ENCODE assay signal across 8 cellular contexts in the genomic region with DNA sequence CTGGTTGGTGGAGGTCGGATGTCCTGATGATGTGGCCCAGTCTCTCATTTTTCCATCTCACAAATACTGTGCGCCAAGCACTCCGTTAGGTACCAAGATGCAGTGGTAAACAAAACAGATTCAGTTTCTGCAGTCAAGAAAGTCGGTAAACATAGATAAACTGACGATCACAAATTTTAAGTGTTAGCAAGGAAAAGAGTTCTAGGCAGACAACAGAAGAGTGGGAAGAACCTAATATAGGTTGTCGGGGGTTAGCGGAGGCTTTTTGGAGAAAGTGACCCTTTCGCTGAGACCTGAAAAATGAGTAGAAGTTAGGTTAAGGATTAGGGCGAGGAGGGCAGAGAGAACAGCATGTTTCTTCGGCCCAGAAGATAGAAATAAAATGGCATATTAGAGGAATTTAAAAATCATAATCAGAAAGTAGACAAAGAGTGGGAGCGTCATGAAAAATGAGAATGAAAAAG. TPM values are rescaled to one million over a fixed set of nuclear protein-coding genes. Genes with fewer than 3 reads are reported as not detected.
DNase-seq lines count a peak whose midpoint lies in the region; ATAC-seq and TF ChIP-seq lines count a peak whose summit lies in the region.

No MANE protein-coding gene starts in this region.

- intact Hi-C loops in heart right ventricle (cut with DNase I) (loop anchor here in 4 of 10 donors (5.0 to 10.0 kb wide), 3 partner anchors 104 to 114 kb away; partner anchors contain the start of gene AKIRIN2 (in 3 of the 4)), Right ventricle myocardium superior (cut with DNase I) (no loop called here), vagina (cut with DNase I) (no loop called here)

- TF ChIP-seq CTCF in heart right ventricle (IDR thresholded peaks at IDR 0.05) (no peak), brain microvascular endothelial cell (IDR thresholded peaks at IDR 0.05; ENCODE audit: low read depth, low read length, missing control alignments) (no peak), vagina (IDR thresholded peaks at IDR 0.05) (no peak)

- peaks cover 2 to 47% (median 36%) of the 10 kb centered on the region in 9 donors for H3K4me1 ChIP-seq in heart right ventricle
- peaks cover 9% of the 10 kb centered on the region for H3K4me1 ChIP-seq in mesodermal cell (ENCODE audit: control insufficient read depth, insufficient read depth, low read length, poor library complexity, severe bottlenecking)
- H3K4me1 ChIP-seq in vagina, result peaks cover 46% of the 10 kb centered on the region

- peaks cover 0 to 28% (median 9%) of the 10 kb centered on the region in 9 donors for H3K36me3 ChIP-seq in heart right ventricle
- H3K36me3 ChIP-seq in brain microvascular endothelial cell (replicated peaks), result peaks cover 2% of the 10 kb centered on the region
- peaks cover 49% of the 10 kb centered on the region for H3K36me3 ChIP-seq in mesodermal cell (ENCODE audit: control insufficient read depth, insufficient read depth, low read length)
- H3K36me3 ChIP-seq in vagina, result no peaks in the 10 kb centered on the region

- WGBS in heart right ventricle, 2 donors, result 2 to 4% methylated on average over 11 of the region's 11 CpGs
- 0 to 1% methylated on average over 6 to 10 of the region's 11 CpGs for WGBS in mesodermal cell (ENCODE audit: insufficient coverage in 2 of 2), 2 experiments

- ATAC-seq in heart right ventricle (no peak), Right ventricle myocardium superior (ENCODE audit: poor library complexity) (no peak), GM21529 (IDR thresholded peaks at IDR 0.05; ENCODE audit: unreplicated experiment) (no peak)

- TF ChIP-seq POLR2A in vagina (IDR thresholded peaks at IDR 0.05), result no peak

- in situ Hi-C loops in brain microvascular endothelial cell (cut with HindIII; ENCODE audit: low pct_ligation_motif_present, low sequenced_read_pairs), result no loop called here

- H3K27ac ChIP-seq in heart right ventricle (peak overlapping the region in 9 of 10 donors; percentile 73 to 90 (median 80)), brain microvascular endothelial cell (peak overlapping the region; percentile 60), mesodermal cell (ENCODE audit: low read depth, low read length, severe bottlenecking) (peak overlapping the region; percentile 73), vagina (peak overlapping the region; percentile 78)

- DNase-seq in heart right ventricle, result no peak
- no peak for DNase-seq in Right ventricle myocardium superior
- no peak for DNase-seq in brain microvascular endothelial cell
- no peak for DNase-seq in vagina (ENCODE audit: extremely low spot score in 2 of 2)
- no peak for DNase-seq in kidney glomerular epithelial cell (lab: John Stamatoyannopoulos, UW)
- no peak for DNase-seq in A172 (ENCODE audit: low spot score)

- H3K9me3 ChIP-seq in heart right ventricle, result no peaks in the 10 kb centered on the region
- no peaks in the 10 kb centered on the region for H3K9me3 ChIP-seq in mesodermal cell (ENCODE audit: control insufficient read depth, low read length)
- H3K9me3 ChIP-seq in vagina, result no peaks in the 10 kb centered on the region

- H3K27me3 ChIP-seq in heart right ventricle, result no peaks in the 10 kb centered on the region
- no peaks in the 10 kb centered on the region for H3K27me3 ChIP-seq in brain microvascular endothelial cell (replicated peaks)
- H3K27me3 ChIP-seq in vagina, result no peaks in the 10 kb centered on the region

- peak overlapping the region; percentile 64 to 94 (median 83) for H3K4me3 ChIP-seq in heart right ventricle
- H3K4me3 ChIP-seq in brain microvascular endothelial cell (ENCODE audit: low read depth, low read length), result peak overlapping the region; percentile 97
- H3K4me3 ChIP-seq in mesodermal cell (ENCODE audit: extremely low read depth, insufficient read depth, low read length, poor library complexity, severe bottlenecking), result peak overlapping the region; percentile 86
- peak overlapping the region; percentile 89 to 90 for H3K4me3 ChIP-seq in vagina

RNA-seq across cellular contexts. Expression of gene ORC3, which starts 0.5 kb away (rescaled TPM):
- total RNA-seq in heart right ventricle (10 to 100 TPM; 16.2 to 28.2 (median 24.5) TPM), Right ventricle myocardium superior (17.9 TPM), vagina (9.6 TPM)
- 10 to 100 TPM; 15.7 to 16.0 TPM for polyA plus RNA-seq in heart right ventricle
- 40.5 TPM for polyA plus RNA-seq in mesodermal cell (2013, experiment 1 of 2)
- 46.5 TPM for polyA plus RNA-seq in mesodermal cell (2013, experiment 2 of 2)
- total RNA-seq in A172 (2014; rRNA removed; shearing (Covaris generic)), result 42.4 and 48.7 TPM in 2 replicates

RNA-seq across cellular contexts. Expression of gene RARS2, which starts 0.7 kb away (rescaled TPM):
- total RNA-seq in heart right ventricle (10 to 100 TPM; 18.3 to 26.1 (median 20.3) TPM), Right ventricle myocardium superior (16.8 TPM), vagina (17.9 TPM)
- polyA plus RNA-seq in heart right ventricle, result 10 to 100 TPM; 12.1 to 19.1 TPM
- 52.5 TPM for polyA plus RNA-seq in mesodermal cell (2013, experiment 1 of 2)
- polyA plus RNA-seq in mesodermal cell (2013, experiment 2 of 2), result 59.1 TPM
- total RNA-seq in A172 (2014; rRNA removed; shearing (Covaris generic)), result 26.9 and 41.4 TPM in 2 replicates
